Comparison of ENCODE assay signal across 1 cellular context in genomic region chr1:32651461-32652073, GRCh38.
A peak's percentile ranks its signal among the peaks of the same experiment; 100 is the strongest.
TF ChIP-seq lines count a peak whose summit lies in the region.

No MANE protein-coding gene starts in this region.

TF ChIP-seq in endothelial cell of umbilical vein, 7 proteins besides CTCF, POLR2A, EP300 and RAD21:
- TF ChIP-seq, protein P1, sequence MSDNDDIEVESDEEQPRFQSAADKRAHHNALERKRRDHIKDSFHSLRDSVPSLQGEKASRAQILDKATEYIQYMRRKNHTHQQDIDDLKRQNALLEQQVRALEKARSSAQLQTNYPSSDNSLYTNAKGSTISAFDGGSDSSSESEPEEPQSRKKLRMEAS (IDR thresholded peaks at IDR 0.05; ENCODE audit: insufficient read depth, insufficient read length) = no peak
- TF ChIP-seq GATA2 (IDR thresholded peaks at IDR 0.05; ENCODE audit: insufficient read depth, insufficient read length, low read depth, low read length) = no peak
- no peak for TF ChIP-seq FOS (IDR thresholded peaks at IDR 0.05; ENCODE audit: borderline replicate concordance, insufficient read depth, low read length)
- no peak for TF ChIP-seq MYC (IDR thresholded peaks at IDR 0.05; ENCODE audit: low read depth, low read length)
- no peak for TF ChIP-seq EZH2 (IDR thresholded peaks at IDR 0.05; ENCODE audit: borderline replicate concordance, low read depth, low read length, severe bottlenecking)
- TF ChIP-seq POLR2AphosphoS5 (IDR thresholded peaks at IDR 0.05; ENCODE audit: insufficient read depth, low read depth, low read length) = peak; percentile 11
- no peak for TF ChIP-seq JUN (IDR thresholded peaks at IDR 0.05; ENCODE audit: borderline replicate concordance, insufficient read depth, insufficient read length, low read depth)
